In the genomic region with DNA sequence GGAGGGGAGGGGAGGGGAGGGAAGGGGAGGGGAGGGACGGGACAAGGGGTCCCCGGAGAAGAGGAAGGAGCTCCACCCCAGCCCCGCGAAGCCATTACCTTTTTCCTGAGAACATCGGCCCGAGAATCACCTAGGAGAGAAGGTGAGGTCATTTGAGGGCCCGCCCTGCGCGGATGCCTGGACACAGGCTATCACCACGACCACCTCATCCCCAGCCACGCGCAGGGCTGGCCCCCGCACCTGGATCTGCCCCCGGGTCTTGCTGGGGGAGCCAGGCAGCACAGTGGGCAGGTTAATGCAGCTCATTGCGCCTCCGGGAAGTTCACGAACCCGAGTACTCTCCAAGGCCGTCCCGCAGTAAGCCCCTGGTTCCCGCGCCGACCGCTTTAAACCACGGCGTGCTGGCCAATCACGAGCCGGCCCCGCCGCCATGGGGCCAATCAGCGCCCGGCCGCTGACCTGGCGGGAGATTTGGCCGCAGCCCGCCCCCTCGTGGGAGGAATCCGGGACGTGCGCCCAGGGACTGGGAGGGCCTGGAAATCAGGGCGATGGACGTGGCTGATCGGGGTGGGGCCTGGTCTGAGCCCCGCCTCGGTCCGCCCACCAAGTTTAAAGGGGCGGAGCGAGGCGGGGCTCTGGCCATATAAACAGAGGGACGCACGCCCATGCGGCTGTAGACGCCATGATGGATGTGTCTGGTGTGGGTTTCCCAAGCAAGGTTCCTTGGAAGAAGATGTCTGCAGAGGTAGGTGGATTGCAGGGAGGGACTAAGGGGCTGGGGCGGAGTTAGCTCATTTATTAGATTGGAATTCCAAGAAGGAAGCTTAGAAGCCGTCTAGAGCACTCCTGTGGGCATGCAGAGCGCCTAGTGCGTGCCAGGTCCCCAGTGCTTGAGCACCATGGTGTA, we compare ENCODE assay signal across 1 cellular context.
TF ChIP-seq lines count a peak whose summit lies in the region.

A gene with protein sequence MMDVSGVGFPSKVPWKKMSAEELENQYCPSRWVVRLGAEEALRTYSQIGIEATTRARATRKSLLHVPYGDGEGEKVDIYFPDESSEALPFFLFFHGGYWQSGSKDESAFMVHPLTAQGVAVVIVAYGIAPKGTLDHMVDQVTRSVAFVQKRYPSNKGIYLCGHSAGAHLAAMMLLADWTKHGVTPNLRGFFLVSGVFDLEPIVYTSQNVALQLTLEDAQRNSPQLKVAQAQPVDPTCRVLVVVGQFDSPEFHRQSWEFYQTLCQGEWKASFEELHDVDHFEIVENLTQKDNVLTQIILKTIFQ (plus strand): TSS at position 674 of the 907 bp plus-strand sequence. CDS start 9 bp downstream, at position 683.
A gene with protein sequence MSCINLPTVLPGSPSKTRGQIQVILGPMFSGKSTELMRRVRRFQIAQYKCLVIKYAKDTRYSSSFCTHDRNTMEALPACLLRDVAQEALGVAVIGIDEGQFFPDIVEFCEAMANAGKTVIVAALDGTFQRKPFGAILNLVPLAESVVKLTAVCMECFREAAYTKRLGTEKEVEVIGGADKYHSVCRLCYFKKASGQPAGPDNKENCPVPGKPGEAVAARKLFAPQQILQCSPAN (minus strand): TSS at position 364 of the 907 bp plus-strand sequence. CDS start 58 bp downstream, at position 306.

TF ChIP-seq in HepG2, 621 proteins besides CTCF, POLR2A, EP300 and RAD21 (continued from another document and continues in another):
- TF ChIP-seq, protein P1, sequence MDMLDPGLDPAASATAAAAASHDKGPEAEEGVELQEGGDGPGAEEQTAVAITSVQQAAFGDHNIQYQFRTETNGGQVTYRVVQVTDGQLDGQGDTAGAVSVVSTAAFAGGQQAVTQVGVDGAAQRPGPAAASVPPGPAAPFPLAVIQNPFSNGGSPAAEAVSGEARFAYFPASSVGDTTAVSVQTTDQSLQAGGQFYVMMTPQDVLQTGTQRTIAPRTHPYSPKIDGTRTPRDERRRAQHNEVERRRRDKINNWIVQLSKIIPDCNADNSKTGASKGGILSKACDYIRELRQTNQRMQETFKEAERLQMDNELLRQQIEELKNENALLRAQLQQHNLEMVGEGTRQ (IDR thresholded peaks at IDR 0.05; ENCODE audit: low read depth, low read length): no peak
- TF ChIP-seq, protein P1 (CRISPR knock-in tag; IDR thresholded peaks at IDR 0.05; ENCODE audit: borderline replicate concordance): no peak
- peak; percentile 95; the same call in 1 of the 2 replicates for TF ChIP-seq ZNF510 (CRISPR knock-in tag; IDR thresholded peaks at IDR 0.05; ENCODE audit: low read depth)
- TF ChIP-seq ZNF264 (CRISPR knock-in tag; IDR thresholded peaks at IDR 0.05): peak; percentile 67
- TF ChIP-seq, protein P2, sequence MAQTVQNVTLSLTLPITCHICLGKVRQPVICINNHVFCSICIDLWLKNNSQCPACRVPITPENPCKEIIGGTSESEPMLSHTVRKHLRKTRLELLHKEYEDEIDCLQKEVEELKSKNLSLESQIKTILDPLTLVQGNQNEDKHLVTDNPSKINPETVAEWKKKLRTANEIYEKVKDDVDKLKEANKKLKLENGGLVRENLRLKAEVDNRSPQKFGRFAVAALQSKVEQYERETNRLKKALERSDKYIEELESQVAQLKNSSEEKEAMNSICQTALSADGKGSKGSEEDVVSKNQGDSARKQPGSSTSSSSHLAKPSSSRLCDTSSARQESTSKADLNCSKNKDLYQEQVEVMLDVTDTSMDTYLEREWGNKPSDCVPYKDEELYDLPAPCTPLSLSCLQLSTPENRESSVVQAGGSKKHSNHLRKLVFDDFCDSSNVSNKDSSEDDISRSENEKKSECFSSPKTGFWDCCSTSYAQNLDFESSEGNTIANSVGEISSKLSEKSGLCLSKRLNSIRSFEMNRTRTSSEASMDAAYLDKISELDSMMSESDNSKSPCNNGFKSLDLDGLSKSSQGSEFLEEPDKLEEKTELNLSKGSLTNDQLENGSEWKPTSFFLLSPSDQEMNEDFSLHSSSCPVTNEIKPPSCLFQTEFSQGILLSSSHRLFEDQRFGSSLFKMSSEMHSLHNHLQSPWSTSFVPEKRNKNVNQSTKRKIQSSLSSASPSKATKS (CRISPR knock-in tag; IDR thresholded peaks at IDR 0.05): no peak
- peak; percentile 90; the same call in 1 of the 2 replicates for TF ChIP-seq KDM3A (CRISPR knock-in tag; IDR thresholded peaks at IDR 0.05; ENCODE audit: low read depth)
- TF ChIP-seq HNF4G (IDR thresholded peaks at IDR 0.05; ENCODE audit: borderline replicate concordance, low read depth, low read length): peak; percentile 50; the same call in 1 of the 2 replicates
- no peak; the same call in 1 of the 2 replicates for TF ChIP-seq HNF4G (CRISPR knock-in tag; IDR thresholded peaks at IDR 0.05; ENCODE audit: borderline replicate concordance, low read depth)
- TF ChIP-seq ZMYM2 (CRISPR knock-in tag; IDR thresholded peaks at IDR 0.05): no peak
- peak; percentile 53 for TF ChIP-seq FOXA3 (CRISPR knock-in tag; IDR thresholded peaks at IDR 0.05)
- TF ChIP-seq HNRNPK (IDR thresholded peaks at IDR 0.05; ENCODE audit: low read depth, low read length, poor library complexity, severe bottlenecking): peak; percentile 98
- TF ChIP-seq, protein P3, sequence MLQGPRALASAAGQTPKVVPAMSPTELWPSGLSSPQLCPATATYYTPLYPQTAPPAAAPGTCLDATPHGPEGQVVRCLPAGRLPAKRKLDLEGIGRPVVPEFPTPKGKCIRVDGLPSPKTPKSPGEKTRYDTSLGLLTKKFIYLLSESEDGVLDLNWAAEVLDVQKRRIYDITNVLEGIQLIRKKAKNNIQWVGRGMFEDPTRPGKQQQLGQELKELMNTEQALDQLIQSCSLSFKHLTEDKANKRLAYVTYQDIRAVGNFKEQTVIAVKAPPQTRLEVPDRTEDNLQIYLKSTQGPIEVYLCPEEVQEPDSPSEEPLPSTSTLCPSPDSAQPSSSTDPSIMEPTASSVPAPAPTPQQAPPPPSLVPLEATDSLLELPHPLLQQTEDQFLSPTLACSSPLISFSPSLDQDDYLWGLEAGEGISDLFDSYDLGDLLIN (CRISPR knock-in tag; IDR thresholded peaks at IDR 0.05; ENCODE audit: borderline replicate concordance): peak; percentile 97
- TF ChIP-seq ZNF556 (CRISPR knock-in tag; IDR thresholded peaks at IDR 0.05; ENCODE audit: borderline replicate concordance): no peak
- TF ChIP-seq, protein P4, sequence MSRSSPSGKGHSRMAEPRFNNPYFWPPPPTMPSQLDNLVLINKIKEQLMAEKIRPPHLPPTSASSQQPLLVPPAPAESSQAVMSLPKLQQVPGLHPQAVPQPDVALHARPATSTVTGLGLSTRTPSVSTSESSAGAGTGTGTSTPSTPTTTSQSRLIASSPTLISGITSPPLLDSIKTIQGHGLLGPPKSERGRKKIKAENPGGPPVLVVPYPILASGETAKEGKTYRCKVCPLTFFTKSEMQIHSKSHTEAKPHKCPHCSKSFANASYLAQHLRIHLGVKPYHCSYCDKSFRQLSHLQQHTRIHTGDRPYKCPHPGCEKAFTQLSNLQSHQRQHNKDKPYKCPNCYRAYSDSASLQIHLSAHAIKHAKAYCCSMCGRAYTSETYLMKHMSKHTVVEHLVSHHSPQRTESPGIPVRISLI (CRISPR knock-in tag; IDR thresholded peaks at IDR 0.05; ENCODE audit: borderline replicate concordance): no peak
- 0 out of 2 replicates have a peak, but pooled peaks have one; percentile 19 for TF ChIP-seq HES4 (CRISPR knock-in tag; IDR thresholded peaks at IDR 0.05; ENCODE audit: borderline replicate concordance)
- 0 out of 2 replicates have a peak, but pooled peaks have one; percentile 10 for TF ChIP-seq SRF (IDR thresholded peaks at IDR 0.05; ENCODE audit: low read depth, low read length)
- no peak for TF ChIP-seq ZSCAN9 (CRISPR knock-in tag; IDR thresholded peaks at IDR 0.05; ENCODE audit: borderline replicate concordance)
- TF ChIP-seq ATF7 (IDR thresholded peaks at IDR 0.05): no peak
- no peak; the same call in 1 of the 2 replicates for TF ChIP-seq ATF7 (CRISPR knock-in tag; IDR thresholded peaks at IDR 0.05)
- TF ChIP-seq NKX3-1 (CRISPR knock-in tag; IDR thresholded peaks at IDR 0.05): 0 out of 2 replicates have a peak, but pooled peaks have one; percentile 40
- TF ChIP-seq, protein P5, sequence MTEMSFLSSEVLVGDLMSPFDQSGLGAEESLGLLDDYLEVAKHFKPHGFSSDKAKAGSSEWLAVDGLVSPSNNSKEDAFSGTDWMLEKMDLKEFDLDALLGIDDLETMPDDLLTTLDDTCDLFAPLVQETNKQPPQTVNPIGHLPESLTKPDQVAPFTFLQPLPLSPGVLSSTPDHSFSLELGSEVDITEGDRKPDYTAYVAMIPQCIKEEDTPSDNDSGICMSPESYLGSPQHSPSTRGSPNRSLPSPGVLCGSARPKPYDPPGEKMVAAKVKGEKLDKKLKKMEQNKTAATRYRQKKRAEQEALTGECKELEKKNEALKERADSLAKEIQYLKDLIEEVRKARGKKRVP (CRISPR knock-in tag; IDR thresholded peaks at IDR 0.05): peak in 1 of 2 experiments; percentile 96; a peak in 2 of 4 replicates
- TF ChIP-seq KAT7 (CRISPR knock-in tag; IDR thresholded peaks at IDR 0.05; ENCODE audit: borderline replicate concordance): peak; percentile 57; the same call in 1 of the 2 replicates
- no peak; the same call in 1 of the 2 replicates for TF ChIP-seq ZNF20 (CRISPR knock-in tag; IDR thresholded peaks at IDR 0.05)
- TF ChIP-seq KLF15 (CRISPR knock-in tag; IDR thresholded peaks at IDR 0.05; ENCODE audit: borderline replicate concordance): peak; percentile 74; the same call in 1 of the 2 replicates
- no peak for TF ChIP-seq ZNF678 (CRISPR knock-in tag; IDR thresholded peaks at IDR 0.05)
- TF ChIP-seq, protein P6, sequence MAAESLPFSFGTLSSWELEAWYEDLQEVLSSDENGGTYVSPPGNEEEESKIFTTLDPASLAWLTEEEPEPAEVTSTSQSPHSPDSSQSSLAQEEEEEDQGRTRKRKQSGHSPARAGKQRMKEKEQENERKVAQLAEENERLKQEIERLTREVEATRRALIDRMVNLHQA (CRISPR knock-in tag; IDR thresholded peaks at IDR 0.05): no peak
- peak; percentile 60 for TF ChIP-seq RARA (CRISPR knock-in tag; IDR thresholded peaks at IDR 0.05)
- TF ChIP-seq CREM (IDR thresholded peaks at IDR 0.05): no peak; the same call in 1 of the 2 replicates
- no peak for TF ChIP-seq CREM (CRISPR knock-in tag; IDR thresholded peaks at IDR 0.05)
- TF ChIP-seq GLI4 (CRISPR knock-in tag; IDR thresholded peaks at IDR 0.05; ENCODE audit: borderline replicate concordance): 0 out of 2 replicates have a peak, but pooled peaks have one; percentile 50
- TF ChIP-seq, protein P7, sequence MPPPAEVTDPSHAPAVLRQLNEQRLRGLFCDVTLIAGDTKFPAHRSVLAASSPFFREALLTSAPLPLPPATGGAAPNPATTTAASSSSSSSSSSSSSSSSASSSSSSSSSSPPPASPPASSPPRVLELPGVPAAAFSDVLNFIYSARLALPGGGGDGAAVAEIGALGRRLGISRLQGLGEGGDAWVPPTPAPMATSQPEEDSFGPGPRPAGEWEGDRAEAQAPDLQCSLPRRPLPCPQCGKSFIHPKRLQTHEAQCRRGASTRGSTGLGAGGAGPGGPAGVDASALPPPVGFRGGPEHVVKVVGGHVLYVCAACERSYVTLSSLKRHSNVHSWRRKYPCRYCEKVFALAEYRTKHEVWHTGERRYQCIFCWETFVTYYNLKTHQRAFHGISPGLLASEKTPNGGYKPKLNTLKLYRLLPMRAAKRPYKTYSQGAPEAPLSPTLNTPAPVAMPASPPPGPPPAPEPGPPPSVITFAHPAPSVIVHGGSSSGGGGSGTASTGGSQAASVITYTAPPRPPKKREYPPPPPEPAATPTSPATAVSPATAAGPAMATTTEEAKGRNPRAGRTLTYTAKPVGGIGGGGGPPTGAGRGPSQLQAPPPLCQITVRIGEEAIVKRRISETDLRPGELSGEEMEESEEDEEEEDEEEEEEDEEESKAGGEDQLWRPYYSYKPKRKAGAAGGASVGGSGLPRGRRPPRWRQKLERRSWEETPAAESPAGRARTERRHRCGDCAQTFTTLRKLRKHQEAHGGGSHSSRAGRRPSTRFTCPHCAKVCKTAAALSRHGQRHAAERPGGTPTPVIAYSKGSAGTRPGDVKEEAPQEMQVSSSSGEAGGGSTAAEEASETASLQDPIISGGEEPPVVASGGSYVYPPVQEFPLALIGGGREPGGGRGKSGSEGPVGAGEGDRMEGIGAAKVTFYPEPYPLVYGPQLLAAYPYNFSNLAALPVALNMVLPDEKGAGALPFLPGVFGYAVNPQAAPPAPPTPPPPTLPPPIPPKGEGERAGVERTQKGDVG (CRISPR knock-in tag; IDR thresholded peaks at IDR 0.05; ENCODE audit: borderline replicate concordance): no peak
- peak; percentile 100 for TF ChIP-seq POLR2AphosphoS5 (IDR thresholded peaks at IDR 0.05; ENCODE audit: low read depth, low read length)
- no peak for TF ChIP-seq ZFAT (CRISPR knock-in tag; conservative IDR thresholded peaks at IDR 0.05)
- TF ChIP-seq MBNL3 (CRISPR knock-in tag; conservative IDR thresholded peaks at IDR 0.05): no peak
- TF ChIP-seq ISL2 (CRISPR knock-in tag; IDR thresholded peaks at IDR 0.05): peak; percentile 60; the same call in 1 of the 2 replicates
- TF ChIP-seq ZNF550 (CRISPR knock-in tag; IDR thresholded peaks at IDR 0.05; ENCODE audit: borderline replicate concordance): no peak
- peak; percentile 90; the same call in 1 of the 2 replicates for TF ChIP-seq ZNF256 (CRISPR knock-in tag; conservative IDR thresholded peaks at IDR 0.05)
- no peak for TF ChIP-seq SRSF4 (IDR thresholded peaks at IDR 0.05; ENCODE audit: low read depth, low read length, poor library complexity, severe bottlenecking)
